In the genomic region with DNA sequence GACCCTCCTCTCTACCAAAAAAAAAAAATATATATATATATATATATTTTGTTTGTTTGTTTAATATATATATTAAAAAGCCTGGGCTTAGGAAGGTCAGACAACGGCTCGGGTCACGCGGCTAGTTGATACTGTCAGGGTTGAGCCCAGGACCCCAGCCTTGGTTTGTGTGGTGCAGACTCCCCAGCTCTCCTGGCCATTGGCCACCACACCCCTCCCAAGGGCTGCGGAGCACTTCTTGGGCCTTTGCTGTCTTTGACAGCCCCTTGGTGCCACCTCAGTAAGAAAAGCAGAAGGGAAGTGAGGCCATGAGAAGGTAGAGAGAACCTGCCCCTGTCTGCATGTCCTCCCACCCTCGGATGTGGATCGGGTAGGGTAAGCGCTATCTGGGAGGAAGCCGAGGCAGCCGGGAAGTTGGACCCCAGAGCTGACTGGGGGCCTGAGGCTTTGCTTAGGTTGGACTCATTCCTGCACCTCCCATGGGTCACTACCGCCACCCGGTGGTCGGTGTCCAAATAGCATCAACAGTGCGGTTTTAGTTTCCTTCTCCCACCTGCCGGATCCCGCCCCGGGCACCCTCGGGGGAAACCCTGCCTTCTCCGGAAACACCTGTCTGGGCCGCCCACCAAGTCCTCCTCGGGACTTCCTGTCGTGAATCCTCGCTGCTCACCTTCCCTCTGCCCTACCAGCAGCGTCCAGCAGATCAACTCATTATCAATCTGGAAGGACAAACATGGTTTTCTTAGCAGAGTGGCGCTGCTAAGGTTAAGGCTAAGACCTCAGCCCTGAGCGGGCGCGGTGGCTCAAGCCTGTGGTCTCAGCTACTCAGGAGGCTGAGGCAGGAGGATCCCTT, we compare ENCODE assay signal across 8 cellular contexts. TPM values are rescaled to one million over a fixed set of nuclear protein-coding genes. Genes with fewer than 3 reads are reported as not detected.
DNase-seq lines count a peak whose midpoint lies in the region; ATAC-seq and TF ChIP-seq lines count a peak whose summit lies in the region.

No MANE protein-coding gene starts in this region.

- peak overlapping the region; percentile 85 for H3K4me3 Mint-ChIP-seq in activated T-helper 17 cell treated with anti-CD3 and anti-CD28 coated beads, Interleukin-2, amount 50 U/mL, for 72 hours

- in situ Hi-C loops in GM23248 (cut with MboI), result loop anchor here (25.0 kb wide), 1 partner anchor 274 kb away; no protein-coding TSS in a partner anchor

- no peaks in the 10 kb centered on the region for H3F3A ChIP-seq in GM23248 (ENCODE audit: insufficient read depth)

- H3K4me2 ChIP-seq in GM23248 (ENCODE audit: unreplicated experiment) (peak overlapping the region; percentile 80), KMS-11 (peak overlapping the region; percentile 87)

- H3K27me3 Mint-ChIP-seq in activated T-helper 17 cell treated with anti-CD3 and anti-CD28 coated beads, Interleukin-2, amount 50 U/mL, for 72 hours, result no peaks in the 10 kb centered on the region

- peak; percentile 91 for TF ChIP-seq CTCF in KMS-11 (conservative IDR thresholded peaks at IDR 0.05; ENCODE audit: low read depth, low read length)
- peak; percentile 59 to 97 (median 88) for TF ChIP-seq CTCF in Peyer's patch (IDR thresholded peaks at IDR 0.05)
- TF ChIP-seq CTCF in foreskin fibroblast (IDR thresholded peaks at IDR 0.05; ENCODE audit: low read depth, low read length), result peak; percentile 92

- H3K4me1 Mint-ChIP-seq in activated T-helper 17 cell treated with anti-CD3 and anti-CD28 coated beads, Interleukin-2, amount 50 U/mL, for 72 hours, result no peaks in the 10 kb centered on the region

- no peaks in the 10 kb centered on the region for H3K9me2 ChIP-seq in GM23248 (ENCODE audit: insufficient read depth)

- H3K4me3 ChIP-seq in GM23248 (peak overlapping the region; percentile 61), KMS-11 (IDR thresholded peaks at IDR 0.05; ENCODE audit: insufficient read depth, low read depth, low read length) (peak overlapping the region; percentile 79), Peyer's patch (peak overlapping the region; percentile 23 to 61 (median 44)), foreskin fibroblast (ENCODE audit: low read depth in 1 of 2, low read length in 2 of 2) (peak overlapping the region; percentile 39 to 59), neuron (ENCODE audit: low read length) (peak overlapping the region; percentile 39)

- H3K9me3 Mint-ChIP-seq in activated T-helper 17 cell treated with anti-CD3 and anti-CD28 coated beads, Interleukin-2, amount 50 U/mL, for 72 hours, result no peaks in the 10 kb centered on the region

- no peaks in the 10 kb centered on the region for H3K36me3 Mint-ChIP-seq in activated T-helper 17 cell treated with anti-CD3 and anti-CD28 coated beads, Interleukin-2, amount 50 U/mL, for 72 hours (ENCODE audit: low read depth)

- H4K20me1 ChIP-seq in GM23248 (ENCODE audit: insufficient read depth), result no peaks in the 10 kb centered on the region
- H4K20me1 ChIP-seq in KMS-11 (ENCODE audit: insufficient read depth), result no peaks in the 10 kb centered on the region

- no peaks in the 10 kb centered on the region for H3K79me2 ChIP-seq in GM23248 (ENCODE audit: insufficient read depth)
- no peaks in the 10 kb centered on the region for H3K79me2 ChIP-seq in KMS-11 (ENCODE audit: insufficient read depth, low read depth)

- peak; percentile 93 for ATAC-seq in activated T-helper 17 cell treated with anti-CD3 and anti-CD28 coated beads, Interleukin-2, amount 50 U/mL, for 72 hours (replicated peaks)

- H3K27ac ChIP-seq in GM23248, result no peak overlapping the region
- H3K27ac ChIP-seq in KMS-11, result 0 out of 2 replicates have a peak overlapping the region, but pooled peaks have one; percentile 2
- peak overlapping the region in 2 of 4 donors; percentile 32 to 57 for H3K27ac ChIP-seq in Peyer's patch

- peaks cover 21% of the 10 kb centered on the region for H3K27me3 ChIP-seq in GM23248 (replicated peaks; ENCODE audit: insufficient read depth)
- no peaks in the 10 kb centered on the region for H3K27me3 ChIP-seq in KMS-11 (ENCODE audit: insufficient read depth, low read depth)
- H3K27me3 ChIP-seq in Peyer's patch, result no peaks in the 10 kb centered on the region
- H3K27me3 ChIP-seq in neuron (ENCODE audit: insufficient read depth, low read length), result no peaks in the 10 kb centered on the region

- H3K4me1 ChIP-seq in GM23248 (ENCODE audit: insufficient read depth) (no peaks in the 10 kb centered on the region), KMS-11 (ENCODE audit: low read depth, poor library complexity, severe bottlenecking) (peaks cover 4% of the 10 kb centered on the region), Peyer's patch (peaks cover 0 to 9% (median 0%) of the 10 kb centered on the region in 4 donors), neuron (ENCODE audit: insufficient read depth, low read length) (peaks cover 9% of the 10 kb centered on the region)

- 17 to 20% methylated on average over 28 of the region's 28 CpGs for WGBS in GM23248 (ENCODE audit: low coverage in 1 of 2, low lambda C conversion rate in 2 of 2, missing lambda C conversion rate in 2 of 2), 2 experiments

- peak overlapping the region; percentile 86 for H3K27ac Mint-ChIP-seq in activated T-helper 17 cell treated with anti-CD3 and anti-CD28 coated beads, Interleukin-2, amount 50 U/mL, for 72 hours

- H3K36me3 ChIP-seq in GM23248 (ENCODE audit: low read depth) (no peaks in the 10 kb centered on the region), KMS-11 (ENCODE audit: insufficient read depth) (no peaks in the 10 kb centered on the region), Peyer's patch (no peaks in the 10 kb centered on the region), neuron (ENCODE audit: insufficient read depth, low read length) (peaks cover 2% of the 10 kb centered on the region)

- no peak overlapping the region for H3K9ac ChIP-seq in GM23248
- H3K9ac ChIP-seq in KMS-11, result peak overlapping the region; percentile 55; the same call in 1 of the 2 replicates

- H3K9me3 ChIP-seq in GM23248 (ENCODE audit: low read depth) (no peaks in the 10 kb centered on the region), Peyer's patch (no peaks in the 10 kb centered on the region), neuron (ENCODE audit: low read length) (no peaks in the 10 kb centered on the region)

- TF ChIP-seq POLR2A in Peyer's patch (IDR thresholded peaks at IDR 0.05), result no peak

- H2AFZ ChIP-seq in GM23248 (peak overlapping the region; percentile 61), KMS-11 (ENCODE audit: low read depth) (peak overlapping the region; percentile 91), neuron (ENCODE audit: low read depth, low read length) (peak overlapping the region; percentile 0)

- DNase-seq in GDM1 (lab: John Stamatoyannopoulos, UW), result peak; percentile 60
- DNase-seq in GM23248, result peak; percentile 59
- peak; percentile 92 to 96 (median 92) for DNase-seq in Peyer's patch
- peak; percentile 30 to 81 for DNase-seq in foreskin fibroblast
- peak; percentile 16 for DNase-seq in stromal cell of bone marrow (ENCODE audit: low read depth)

RNA-seq across cellular contexts. Expression of a gene that starts 29.8 kb away (rescaled TPM):
- total RNA-seq in GM23248 (2014; rRNA removed; shearing (Covaris generic)), result 35.8 and 47.2 TPM in 2 replicates
- 35.4 and 37.6 TPM in 2 replicates for polyA plus RNA-seq in GM23248 (2016; fragmentation: Nextera tagmentation; extraction: Ambion mirVana)
- total RNA-seq in Peyer's patch, result 10 to 100 TPM; 31.0 to 61.9 (median 45.6) TPM
- 10 to 100 TPM; 41.9 to 52.9 TPM for total RNA-seq in activated T-helper 17 cell treated with anti-CD3 and anti-CD28 coated beads, Interleukin-2, amount 50 U/mL, for 72 hours

RNA-seq across cellular contexts. Expression of a gene that starts 49.4 kb away (rescaled TPM):
- total RNA-seq in GM23248 (2014; rRNA removed; shearing (Covaris generic)), result not detected in 2 replicates
- polyA plus RNA-seq in GM23248 (2016; fragmentation: Nextera tagmentation; extraction: Ambion mirVana), result not detected in 2 replicates
- under 1 TPM in 1 of 4 donors, not detected in 3; 0.13 TPM for total RNA-seq in Peyer's patch
- not detected for total RNA-seq in activated T-helper 17 cell treated with anti-CD3 and anti-CD28 coated beads, Interleukin-2, amount 50 U/mL, for 72 hours

Comparison
In these comparisons a context has a peak if more than half of its experiments do, and no peak if none do; other contexts are left out.
1. DNase-seq: peak in every context shown above with its lines; median percentile 92 in Peyer's patch; 60 in GDM1; 59 in GM23248; 56 in foreskin fibroblast; 16 in stromal cell of bone marrow.
2. H2AFZ ChIP-seq: peak in every context shown above with its lines; median percentile 91 in KMS-11; 61 in GM23248; 0 in neuron.